In the genomic region with DNA sequence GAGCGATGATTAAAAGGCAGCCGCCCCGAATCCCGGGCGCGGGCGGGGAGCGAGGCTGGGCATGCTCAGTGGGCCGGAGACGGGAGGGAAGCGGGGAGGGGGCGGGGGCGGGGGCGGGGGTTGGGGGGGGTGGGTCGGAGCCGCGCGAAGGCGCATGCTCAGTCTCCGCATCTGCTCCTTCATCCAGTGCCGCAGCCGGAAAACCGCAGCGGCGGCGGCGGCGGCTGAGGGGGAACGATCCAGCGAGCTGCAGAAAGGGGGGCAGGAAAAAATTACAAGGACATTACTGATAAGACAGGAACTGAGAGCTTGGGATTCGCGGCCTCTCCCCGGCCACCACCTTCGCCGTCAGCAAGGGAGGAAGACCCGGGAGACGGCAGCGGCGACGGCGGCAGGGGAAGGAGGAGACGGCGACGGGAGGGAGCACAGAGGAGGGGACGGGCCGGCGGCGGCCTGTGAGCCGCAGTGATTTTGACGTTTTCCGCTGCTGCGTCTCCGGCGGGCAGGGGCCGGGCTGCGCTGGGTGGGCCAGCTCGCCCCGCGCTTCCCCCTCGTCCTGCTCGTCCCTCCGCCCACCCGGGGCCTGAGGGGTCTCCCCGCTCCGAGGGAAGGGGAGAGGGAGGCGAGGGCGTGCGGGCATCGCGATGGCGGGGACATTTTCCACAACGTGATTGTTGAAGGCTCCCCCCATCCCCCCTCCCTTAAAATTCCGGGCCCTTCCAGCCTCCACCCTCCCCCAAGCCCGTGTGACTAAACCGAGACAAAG, we compare ENCODE assay signal across 8 cellular contexts. TPM values are rescaled to one million over a fixed set of nuclear protein-coding genes. Genes with fewer than 3 reads are reported as not detected.
DNase-seq lines count a peak whose midpoint lies in the region; ATAC-seq lines count a peak whose summit lies in the region.

A gene with protein sequence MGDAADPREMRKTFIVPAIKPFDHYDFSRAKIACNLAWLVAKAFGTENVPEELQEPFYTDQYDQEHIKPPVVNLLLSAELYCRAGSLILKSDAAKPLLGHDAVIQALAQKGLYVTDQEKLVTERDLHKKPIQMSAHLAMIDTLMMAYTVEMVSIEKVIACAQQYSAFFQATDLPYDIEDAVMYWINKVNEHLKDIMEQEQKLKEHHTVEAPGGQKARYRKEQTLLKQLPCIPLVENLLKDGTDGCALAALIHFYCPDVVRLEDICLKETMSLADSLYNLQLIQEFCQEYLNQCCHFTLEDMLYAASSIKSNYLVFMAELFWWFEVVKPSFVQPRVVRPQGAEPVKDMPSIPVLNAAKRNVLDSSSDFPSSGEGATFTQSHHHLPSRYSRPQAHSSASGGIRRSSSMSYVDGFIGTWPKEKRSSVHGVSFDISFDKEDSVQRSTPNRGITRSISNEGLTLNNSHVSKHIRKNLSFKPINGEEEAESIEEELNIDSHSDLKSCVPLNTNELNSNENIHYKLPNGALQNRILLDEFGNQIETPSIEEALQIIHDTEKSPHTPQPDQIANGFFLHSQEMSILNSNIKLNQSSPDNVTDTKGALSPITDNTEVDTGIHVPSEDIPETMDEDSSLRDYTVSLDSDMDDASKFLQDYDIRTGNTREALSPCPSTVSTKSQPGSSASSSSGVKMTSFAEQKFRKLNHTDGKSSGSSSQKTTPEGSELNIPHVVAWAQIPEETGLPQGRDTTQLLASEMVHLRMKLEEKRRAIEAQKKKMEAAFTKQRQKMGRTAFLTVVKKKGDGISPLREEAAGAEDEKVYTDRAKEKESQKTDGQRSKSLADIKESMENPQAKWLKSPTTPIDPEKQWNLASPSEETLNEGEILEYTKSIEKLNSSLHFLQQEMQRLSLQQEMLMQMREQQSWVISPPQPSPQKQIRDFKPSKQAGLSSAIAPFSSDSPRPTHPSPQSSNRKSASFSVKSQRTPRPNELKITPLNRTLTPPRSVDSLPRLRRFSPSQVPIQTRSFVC (N-terminal part only) (plus strand): TSS at position 161 of the 766 bp plus-strand sequence. CDS start 935 bp downstream, outside the sequence.

- ATAC-seq in HG03460 (IDR thresholded peaks at IDR 0.05; ENCODE audit: unreplicated experiment) = peak; percentile 48

- in situ Hi-C loops in endometrial microvascular endothelial cells (cut with HindIII; ENCODE audit: inconsistent ontology term, low pct_unique_long_range_greater_than_20kb, low sequenced_read_pairs) = no loop called here

- H3K27ac ChIP-seq in mesodermal cell (ENCODE audit: low read depth, low read length, severe bottlenecking) = peak within 1 kb of the TSS; percentile 99

- no peaks in the 10 kb centered on the region for H3K9me3 ChIP-seq in mesodermal cell (ENCODE audit: control insufficient read depth, low read length)

- peak within 1 kb of the TSS; percentile 86 for H3K4me3 ChIP-seq in mesodermal cell (ENCODE audit: extremely low read depth, insufficient read depth, low read length, poor library complexity, severe bottlenecking)

- H3K4me1 ChIP-seq in mesodermal cell (ENCODE audit: control insufficient read depth, insufficient read depth, low read length, poor library complexity, severe bottlenecking) = peaks cover 11% of the 10 kb centered on the region

- 0% methylated on average over 31 to 43 of the region's 75 CpGs for WGBS in mesodermal cell (ENCODE audit: insufficient coverage in 2 of 2), 2 experiments

- peak; percentile 99 for DNase-seq in AG20443 (ENCODE audit: low spot score)
- DNase-seq in GM19238 (ENCODE audit: insufficient read length, low spot score) = peak; percentile 66
- peak; percentile 31 for DNase-seq in NOMO-1 treated with DMSO at 0.1 percent for 48 hours (lab: John Stamatoyannopoulos, UW; ENCODE audit: unreplicated experiment)
- peak; percentile 74 for DNase-seq in activated CD8-positive, alpha-beta memory T cell treated with anti-CD3 and anti-CD28 coated beads, Interleukin-2, amount 50 U/mL, for 48 hours
- peak; percentile 21 for DNase-seq in stimulated activated CD8-positive, alpha-beta memory T cell treated with anti-CD3 and anti-CD28 coated beads, Interleukin-15, amount 100 ng/mL, for 24 hours (ENCODE audit: low read depth)

- H3K36me3 ChIP-seq in mesodermal cell (ENCODE audit: control insufficient read depth, insufficient read depth, low read length) = peaks cover 10% of the 10 kb centered on the region

RNA-seq across cellular contexts. Expression of the gene that starts here (rescaled TPM):
- 20.3 TPM for total RNA-seq in endometrial microvascular endothelial cells (ENCODE audit: inconsistent ontology term)
- polyA plus RNA-seq in mesodermal cell (2013, experiment 1 of 2) = 25.3 TPM
- polyA plus RNA-seq in mesodermal cell (2013, experiment 2 of 2) = 28.4 TPM

Comparison
In these comparisons a context has a peak if more than half of its experiments do, and no peak if none do; other contexts are left out.
1. Peak in every context shown above with its lines: DNase-seq, ATAC-seq, H3K4me3 ChIP-seq and H3K27ac ChIP-seq.
2. DNase-seq: peak in every context shown above with its lines; median percentile 99 in AG20443; 74 in activated CD8-positive, alpha-beta memory T cell treated with anti-CD3 and anti-CD28 coated beads, Interleukin-2, amount 50 U/mL, for 48 hours; 66 in GM19238; 31 in NOMO-1 treated with DMSO at 0.1 percent for 48 hours; 21 in stimulated activated CD8-positive, alpha-beta memory T cell treated with anti-CD3 and anti-CD28 coated beads, Interleukin-15, amount 100 ng/mL, for 24 hours.